Comparison of ENCODE assay signal across 30 cellular contexts in the genomic region with DNA sequence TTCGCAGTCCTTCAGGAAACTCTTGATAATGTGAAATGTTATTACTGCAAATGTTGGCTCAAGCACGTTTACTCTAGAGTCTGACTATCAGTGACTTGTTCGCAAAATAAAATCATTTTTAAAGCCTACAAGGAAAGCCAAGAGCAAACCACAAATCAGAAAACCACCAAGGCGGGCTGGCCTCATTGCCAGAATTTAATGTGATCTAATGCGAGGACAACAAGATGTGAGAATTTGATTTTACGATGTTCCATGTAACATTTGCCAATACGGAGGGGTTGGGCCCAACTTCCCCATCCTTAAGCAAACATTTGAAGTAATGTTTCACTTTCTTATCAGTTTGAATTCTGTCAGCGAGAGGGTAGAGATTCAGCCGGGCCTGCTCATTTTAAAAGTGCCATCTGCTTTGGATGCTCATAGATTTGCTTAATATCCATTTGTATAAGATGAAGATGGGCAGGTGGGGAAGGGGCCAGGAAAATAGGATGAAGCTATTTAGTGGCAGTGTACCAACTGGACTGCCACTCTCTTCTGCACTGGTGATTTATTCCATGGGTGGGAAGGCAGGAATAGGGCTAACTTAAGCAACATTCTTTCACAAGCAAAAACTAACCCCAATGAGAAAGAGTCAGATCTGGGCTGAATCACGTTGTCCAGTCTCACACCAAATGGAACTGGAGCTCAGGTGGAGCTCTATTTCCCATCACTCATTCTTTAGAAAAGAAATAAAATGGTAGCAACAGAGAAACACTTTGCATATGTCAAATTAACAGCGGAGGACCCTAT.
DNase-seq lines count a peak whose midpoint lies in the region; ATAC-seq and TF ChIP-seq lines count a peak whose summit lies in the region.
"Had no signal": no experiment of that assay in that cellular context is flagged by ENCODE, and none has a peak within 500 bp of the region (broad histone marks: within the 10 kb centered on the region; RNA-seq: fewer than 3 reads in every experiment).

No MANE protein-coding gene starts in this region.

- no peaks in the 10 kb centered on the region for H3K27me3 Mint-ChIP-seq in nephron (ENCODE audit: low read depth)
- H3K27me3 Mint-ChIP-seq: activated CD8-positive, alpha-beta T cell treated with anti-CD3 and anti-CD28 coated beads for 36 hours; dendritic cell treated with granulocyte-macrophage colony-stimulating factor and Interleukin-4, amounts not matched to agents 40 ng/mL and 50 ng/mL, for 4 days; IgD-negative memory B cell; progenitor cell of endocrine pancreas had no signal

- H3K4me2 ChIP-seq in Karpas-422 (ENCODE audit: low read depth, low read length, poor library complexity, severe bottlenecking): no peak overlapping the region

- H3K9me3 Mint-ChIP-seq in nephron: peaks cover 2% of the 10 kb centered on the region
- H3K9me3 Mint-ChIP-seq: activated CD8-positive, alpha-beta T cell treated with anti-CD3 and anti-CD28 coated beads for 36 hours had no signal

- peaks cover 20% of the 10 kb centered on the region for H3K4me1 Mint-ChIP-seq in nephron
- H3K4me1 Mint-ChIP-seq: CD14-positive monocyte, IgD-negative memory B cell, immature natural killer cell had no signal

- H3K4me3 ChIP-seq in right atrium auricular region (no peak overlapping the region), fibroblast of pulmonary artery (replicated peaks; ENCODE audit: low read depth, low read length) (no peak overlapping the region), aorta (ENCODE audit: low read length in 2 of 2) (no peak overlapping the region), Karpas-422 (ENCODE audit: low read length) (no peak overlapping the region)
- H3K4me3 ChIP-seq: esophagus squamous epithelium, left lung, sigmoid colon, upper lobe of left lung had no signal

- 12 to 14% methylated on average over 11 of the region's 11 CpGs for WGBS in aorta, 2 donors

- H3K4me3 Mint-ChIP-seq in nephron: peak overlapping the region in 1 of 3 experiments; percentile 3
- H3K4me3 Mint-ChIP-seq: activated CD8-positive, alpha-beta T cell treated with anti-CD3 and anti-CD28 coated beads for 36 hours; CD14-positive monocyte; dendritic cell treated with granulocyte-macrophage colony-stimulating factor and Interleukin-4, amounts not matched to agents 40 ng/mL and 50 ng/mL, for 4 days; IgD-negative memory B cell; immature natural killer cell had no signal

- no peak overlapping the region for H2AFZ ChIP-seq in Karpas-422 (ENCODE audit: low read length)

- no peak for TF ChIP-seq CTCF in right atrium auricular region (IDR thresholded peaks at IDR 0.05)
- no peak for TF ChIP-seq CTCF in fibroblast of pulmonary artery (IDR thresholded peaks at IDR 0.05; ENCODE audit: low read length, missing control alignments)
- TF ChIP-seq CTCF in nephron (IDR thresholded peaks at IDR 0.05; ENCODE audit: unreplicated experiment in 3 of 3): no peak

- H3K9ac ChIP-seq in Karpas-422 (ENCODE audit: low read length): no peak overlapping the region

- H3K9me3 ChIP-seq in right atrium auricular region (no peaks in the 10 kb centered on the region), aorta (ENCODE audit: control insufficient read depth, low read length) (no peaks in the 10 kb centered on the region), Karpas-422 (ENCODE audit: low read length) (no peaks in the 10 kb centered on the region)
- H3K9me3 ChIP-seq: esophagus squamous epithelium, neutrophil, sigmoid colon, upper lobe of left lung had no signal

- DNase-seq in Right ventricle myocardium inferior (ENCODE audit: missing footprints) (no peak), right atrium auricular region (ENCODE audit: low spot score) (no peak), fibroblast of pulmonary artery (ENCODE audit: low read depth) (peak; percentile 49), aorta (no peak), Karpas-422 (no peak)
- DNase-seq: activated CD8-positive, alpha-beta memory T cell treated with anti-CD3 and anti-CD28 coated beads, Interleukin-2, amount 50 U/mL, for 48 hours; activated CD8-positive, alpha-beta T cell treated with anti-CD3 and anti-CD28 coated beads for 36 hours; activated naive CD4-positive, alpha-beta T cell treated with anti-CD3 and anti-CD28 coated beads, Interleukin-2, amount 50 U/mL, for 16 hours; anterior cingulate cortex; DMS79; esophagus squamous epithelium; immature natural killer cell; left lung; mesendoderm; NCI-H146; NCI-H446; NCI-H774; sigmoid colon; stimulated activated CD4-positive, alpha-beta T cell treated with anti-CD3 and anti-CD28 coated beads, Interleukin-4, amount 100 ng/mL, for 4 hours; T-helper 9 cell; upper lobe of left lung had no signal

- H3K9me2 ChIP-seq in Karpas-422 (replicated peaks; ENCODE audit: insufficient read depth, low read length): no peaks in the 10 kb centered on the region

- H3K36me3 Mint-ChIP-seq in nephron (ENCODE audit: low read depth): no peaks in the 10 kb centered on the region
- H3K36me3 Mint-ChIP-seq: CD14-positive monocyte, IgD-negative memory B cell had no signal

- no peaks in the 10 kb centered on the region for H3K4me1 ChIP-seq in right atrium auricular region
- H3K4me1 ChIP-seq in aorta (ENCODE audit: control insufficient read depth in 1 of 2, insufficient read depth in 2 of 2, low read length in 2 of 2): no peaks in the 10 kb centered on the region
- H3K4me1 ChIP-seq in Karpas-422 (ENCODE audit: low read length): no peaks in the 10 kb centered on the region
- H3K4me1 ChIP-seq: esophagus squamous epithelium, left lung, sigmoid colon, upper lobe of left lung had no signal

- H3K79me2 ChIP-seq in Karpas-422 (ENCODE audit: low read length): no peaks in the 10 kb centered on the region

- peak overlapping the region in 2 of 3 experiments; percentile 18 to 65 for H3K27ac Mint-ChIP-seq in nephron
- H3K27ac Mint-ChIP-seq: activated CD8-positive, alpha-beta T cell treated with anti-CD3 and anti-CD28 coated beads for 36 hours; CD14-positive monocyte; dendritic cell treated with granulocyte-macrophage colony-stimulating factor and Interleukin-4, amounts not matched to agents 40 ng/mL and 50 ng/mL, for 4 days; IgD-negative memory B cell; immature natural killer cell; progenitor cell of endocrine pancreas had no signal

- H3K36me3 ChIP-seq in right atrium auricular region (no peaks in the 10 kb centered on the region), aorta (ENCODE audit: control insufficient read depth in 1 of 2, insufficient read depth in 2 of 2, low read length in 1 of 2) (no peaks in the 10 kb centered on the region), Karpas-422 (ENCODE audit: insufficient read depth, low read length) (no peaks in the 10 kb centered on the region)
- H3K36me3 ChIP-seq: esophagus squamous epithelium, left lung, neutrophil, sigmoid colon, upper lobe of left lung had no signal

- intact Hi-C loops in Right ventricle myocardium inferior (cut with DNase I) (no loop called here), aorta (cut with DNase I) (no loop called here)

- H4K20me1 ChIP-seq in Karpas-422 (ENCODE audit: insufficient read depth, low read depth, low read length): no peaks in the 10 kb centered on the region

- ATAC-seq in Right ventricle myocardium inferior (peak; percentile 37), aorta (ENCODE audit: low FRiP score) (peak; percentile 72), HG03565 (IDR thresholded peaks at IDR 0.05; ENCODE audit: unreplicated experiment) (no peak), GM19395 (IDR thresholded peaks at IDR 0.05; ENCODE audit: unreplicated experiment) (no peak)
- ATAC-seq: activated CD8-positive, alpha-beta T cell treated with anti-CD3 and anti-CD28 coated beads for 36 hours; HCT116; left lung had no signal

- no peak overlapping the region for H3K27ac ChIP-seq in right atrium auricular region
- H3K27ac ChIP-seq in aorta (ENCODE audit: low read depth in 1 of 2, low read length in 2 of 2): no peak overlapping the region
- no peak overlapping the region for H3K27ac ChIP-seq in Karpas-422 (ENCODE audit: low read length)
- H3K27ac ChIP-seq: esophagus squamous epithelium, left lung, neutrophil, sigmoid colon, upper lobe of left lung had no signal

- H3K27me3 ChIP-seq in right atrium auricular region (no peaks in the 10 kb centered on the region), aorta (ENCODE audit: control insufficient read depth in 1 of 2, insufficient read depth in 2 of 2, low read length in 1 of 2) (no peaks in the 10 kb centered on the region), Karpas-422 (ENCODE audit: low read length) (no peaks in the 10 kb centered on the region)
- H3K27me3 ChIP-seq: esophagus squamous epithelium, left lung, neutrophil, sigmoid colon, upper lobe of left lung had no signal

Comparison
In these comparisons a context has a peak if more than half of its experiments do, and no peak if none do; other contexts are left out.
1. ATAC-seq: peak in Right ventricle myocardium inferior (single experiment) and aorta (single experiment); none in HG03565 (single experiment) and GM19395 (single experiment).